ENCODE assay signal across 8 cellular contexts in the genomic region with DNA sequence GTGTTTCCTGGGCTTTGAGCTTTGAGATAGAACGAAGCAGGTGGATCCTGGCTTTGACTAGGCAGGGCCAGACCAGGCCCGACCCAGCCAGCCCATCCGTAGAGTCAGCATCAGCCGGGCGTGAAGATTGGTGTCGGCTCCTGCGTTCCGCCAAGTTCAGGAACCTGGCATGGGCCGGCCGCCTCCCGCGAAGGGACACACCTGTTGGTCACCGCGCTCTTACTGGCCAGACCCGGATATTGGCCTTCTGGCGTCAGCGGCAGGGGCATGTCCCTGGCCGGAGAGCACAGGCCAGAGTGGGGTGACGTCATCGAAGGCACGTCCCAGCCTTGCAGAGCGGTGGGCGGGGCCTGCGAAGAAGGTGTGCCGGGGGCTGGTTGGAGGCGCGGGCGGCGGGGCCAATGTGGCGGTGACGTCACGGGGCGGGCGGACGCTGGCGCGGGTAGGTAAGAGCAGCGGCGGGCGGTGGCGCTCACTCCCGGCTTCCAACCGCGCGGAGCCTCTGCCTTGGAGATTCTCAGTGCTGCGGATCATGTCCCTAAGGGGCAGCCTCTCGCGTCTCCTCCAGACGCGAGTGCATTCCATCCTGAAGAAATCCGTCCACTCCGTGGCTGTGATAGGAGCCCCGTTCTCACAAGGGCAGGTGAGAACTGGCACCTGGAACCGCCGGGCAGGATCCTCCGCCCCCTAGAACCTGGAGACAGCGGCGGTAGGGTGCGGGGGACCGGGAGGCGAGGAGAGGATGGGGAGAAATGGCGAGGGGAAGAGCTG. TPM values are rescaled to one million over a fixed set of nuclear protein-coding genes. Genes with fewer than 3 reads are reported as not detected.
DNase-seq lines count a peak whose midpoint lies in the region; ATAC-seq and FAIRE-seq lines count a peak whose summit lies in the region.

A gene (plus strand): TSS at position 475 of the 771 bp plus-strand sequence. CDS start 58 bp downstream, at position 533.

- in situ Hi-C loops in endometrial microvascular endothelial cells (cut with HindIII; ENCODE audit: inconsistent ontology term, low pct_unique_long_range_greater_than_20kb, low sequenced_read_pairs): no loop called here

- H3K4me3 ChIP-seq in mesodermal cell (ENCODE audit: extremely low read depth, insufficient read depth, low read length, poor library complexity, severe bottlenecking): peak within 1 kb of the TSS; percentile 67

- peak; percentile 94 for ATAC-seq in GM21381 (IDR thresholded peaks at IDR 0.05; ENCODE audit: unreplicated experiment)

- no peaks in the 10 kb centered on the region for H3K9me3 ChIP-seq in mesodermal cell (ENCODE audit: control insufficient read depth, low read length)

- peak within 1 kb of the TSS; percentile 90 for H3K27ac ChIP-seq in mesodermal cell (ENCODE audit: low read depth, low read length, severe bottlenecking)

- H3K4me1 ChIP-seq in mesodermal cell (ENCODE audit: control insufficient read depth, insufficient read depth, low read length, poor library complexity, severe bottlenecking): peaks cover 19% of the 10 kb centered on the region

- WGBS in mesodermal cell (ENCODE audit: insufficient coverage in 2 of 2), 2 experiments: 0 to 1% methylated on average over 58 to 61 of the region's 62 CpGs

- FAIRE-seq in HTR-8/SVneo (lab: Jason Lieb, UNC): peak; percentile 100

- H3K36me3 ChIP-seq in mesodermal cell (ENCODE audit: control insufficient read depth, insufficient read depth, low read length): peaks cover 8% of the 10 kb centered on the region

- DNase-seq in COR-L47 (lab: John Stamatoyannopoulos, UW) (peak; percentile 97), HTR-8/SVneo (ENCODE audit: insufficient read length, low spot score) (peak; percentile 100), NOMO-1 treated with DMSO at 0.1 percent for 48 hours (lab: John Stamatoyannopoulos, UW; ENCODE audit: unreplicated experiment) (peak; percentile 92)
- peak; percentile 83 for DNase-seq in activated CD8-positive, alpha-beta memory T cell treated with anti-CD3 and anti-CD28 coated beads, Interleukin-2, amount 50 U/mL, for 24 hours (ENCODE audit: extremely low read depth)
- DNase-seq in stimulated activated CD8-positive, alpha-beta memory T cell treated with anti-CD3 and anti-CD28 coated beads, Interleukin-15, amount 100 ng/mL, for 4 hours (ENCODE audit: low read depth in 2 of 2): peak; percentile 91 to 95

RNA-seq across cellular contexts. Expression of the gene that starts here (rescaled TPM):
- 29.2 TPM for total RNA-seq in endometrial microvascular endothelial cells (ENCODE audit: inconsistent ontology term)
- 57.3 TPM for polyA plus RNA-seq in mesodermal cell (2013, experiment 1 of 2)
- polyA plus RNA-seq in mesodermal cell (2013, experiment 2 of 2): 60.8 TPM

Comparison
In these comparisons a context has a peak if more than half of its experiments do, and no peak if none do; other contexts are left out.
1. Peak in every context shown above with its lines: DNase-seq, ATAC-seq, H3K4me3 ChIP-seq and H3K27ac ChIP-seq.